In genomic region chr13:107865643-107866006, GRCh38 we compare ENCODE assay signal across 11 cellular contexts.
DNase-seq lines count a peak whose midpoint lies in the region; ATAC-seq and TF ChIP-seq lines count a peak whose summit lies in the region.
"Had no signal": no experiment of that assay in that cellular context is flagged by ENCODE, and none has a peak within 500 bp of the region (broad histone marks: within the 10 kb centered on the region; RNA-seq: fewer than 3 reads in every experiment).

No MANE protein-coding gene starts in this region.

- H3K4me3 ChIP-seq in gastroesophageal sphincter, result peak overlapping the region in 1 of 2 donors; percentile 52

- H3K4me1 Mint-ChIP-seq in endothelial cell (ENCODE audit: unreplicated experiment), result peaks cover 5% of the 10 kb centered on the region
- peaks cover 24% of the 10 kb centered on the region for H3K4me1 Mint-ChIP-seq in osteocyte (ENCODE audit: unreplicated experiment)
- no peaks in the 10 kb centered on the region for H3K4me1 Mint-ChIP-seq in T-helper 17 cell

- no peak for TF ChIP-seq EP300 in gastroesophageal sphincter (IDR thresholded peaks at IDR 0.05)

- intact Hi-C loops in sciatic nerve (cut with DNase I), result no loop called here

- no peak overlapping the region for H3K27ac ChIP-seq in gastroesophageal sphincter

- H3K27me3 ChIP-seq in gastroesophageal sphincter, result peaks cover 72% of the 10 kb centered on the region

- TF ChIP-seq POLR2A in gastroesophageal sphincter (IDR thresholded peaks at IDR 0.05), result no peak

- ATAC-seq in T-helper 17 cell (no peak), gastroesophageal sphincter (no peak), sciatic nerve (no peak)
- ATAC-seq: left colon had no signal

- peak overlapping the region; percentile 89 for H3K4me3 Mint-ChIP-seq in endothelial cell (ENCODE audit: unreplicated experiment)
- peak overlapping the region; percentile 80 for H3K4me3 Mint-ChIP-seq in osteocyte (ENCODE audit: unreplicated experiment)
- H3K4me3 Mint-ChIP-seq in T-helper 17 cell, result no peak overlapping the region

- H3K36me3 Mint-ChIP-seq in endothelial cell (ENCODE audit: low read depth, unreplicated experiment) (no peaks in the 10 kb centered on the region), osteocyte (ENCODE audit: unreplicated experiment) (no peaks in the 10 kb centered on the region), T-helper 17 cell (ENCODE audit: low read depth) (peaks cover 5% of the 10 kb centered on the region)

- H3K27me3 Mint-ChIP-seq in endothelial cell (ENCODE audit: unreplicated experiment) (peaks cover 17% of the 10 kb centered on the region), osteocyte (ENCODE audit: unreplicated experiment) (peaks cover 12% of the 10 kb centered on the region), T-helper 17 cell (peaks cover 34% of the 10 kb centered on the region)

- H3K27ac Mint-ChIP-seq in endothelial cell (ENCODE audit: unreplicated experiment), result no peak overlapping the region
- no peak overlapping the region for H3K27ac Mint-ChIP-seq in osteocyte (ENCODE audit: unreplicated experiment)
- no peak overlapping the region for H3K27ac Mint-ChIP-seq in T-helper 17 cell

- H3K9me3 Mint-ChIP-seq in endothelial cell (ENCODE audit: unreplicated experiment), result no peaks in the 10 kb centered on the region
- H3K9me3 Mint-ChIP-seq in osteocyte (ENCODE audit: unreplicated experiment), result no peaks in the 10 kb centered on the region

- H3K4me1 ChIP-seq in gastroesophageal sphincter, result peaks cover 0 to 33% (median 14%) of the 10 kb centered on the region in 3 donors

- no peaks in the 10 kb centered on the region for H3K9me3 ChIP-seq in T-helper 17 cell (ENCODE audit: control insufficient read depth, low read length, poor library complexity, severe bottlenecking)
- H3K9me3 ChIP-seq in gastroesophageal sphincter, result no peaks in the 10 kb centered on the region

- TF ChIP-seq CTCF in endothelial cell (IDR thresholded peaks at IDR 0.05; ENCODE audit: unreplicated experiment) (no peak), osteocyte (IDR thresholded peaks at IDR 0.05) (no peak), gastroesophageal sphincter (IDR thresholded peaks at IDR 0.05) (no peak)

- H3K36me3 ChIP-seq in gastroesophageal sphincter, result no peaks in the 10 kb centered on the region

- DNase-seq in DMS79 (lab: John Stamatoyannopoulos, UW) (peak; percentile 58), NCI-H748 treated with DMSO at 0.1 percent for 48 hours (lab: John Stamatoyannopoulos, UW) (peak; percentile 79), endothelial cell (ENCODE audit: low spot score) (no peak), osteocyte (ENCODE audit: extremely low spot score, unreplicated experiment) (no peak), T-helper 17 cell (no peak), sciatic nerve (ENCODE audit: low spot score) (no peak), globus pallidus (ENCODE audit: low spot score) (no peak)
- DNase-seq: activated CD4-positive, alpha-beta T cell treated with anti-CD3 and anti-CD28 coated beads for 1 hour; left colon; NCI-H526 treated with DMSO at 0.1 percent for 48 hours had no signal

- 7% methylated on average over 10 of the region's 16 CpGs; no CpG with 5 or more reads in 1 of the 2 donors for WGBS in gastroesophageal sphincter (ENCODE audit: low coverage in 1 of 2), 2 donors

Comparison
In these comparisons a context has a peak if more than half of its experiments do, and no peak if none do; other contexts are left out.
1. DNase-seq: peak in DMS79 (single experiment) and NCI-H748 treated with DMSO at 0.1 percent for 48 hours (single experiment); none in endothelial cell (single experiment), osteocyte (single experiment), T-helper 17 cell (0 of 3), sciatic nerve (single experiment) and globus pallidus (single experiment).